1 cellular context compared by ENCODE assay signal in the genomic region with DNA sequence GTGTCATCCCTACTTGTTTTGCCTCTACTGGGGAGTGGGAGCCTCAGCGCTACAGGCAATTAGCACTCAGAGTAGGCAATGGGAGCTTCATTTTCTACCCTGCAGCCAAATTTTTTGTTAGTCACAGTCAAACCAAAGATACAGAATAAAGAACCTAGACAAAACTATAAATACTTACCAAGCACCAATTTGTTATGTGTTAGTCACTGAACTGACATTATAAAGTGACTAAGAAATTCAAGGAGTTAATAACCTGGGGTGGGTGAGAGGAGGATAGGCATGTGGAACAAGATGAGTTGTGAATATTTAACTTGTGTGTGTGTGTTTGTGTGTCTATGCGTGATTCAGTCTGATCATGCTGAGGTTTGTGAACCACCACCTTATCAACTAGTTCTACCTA.
TF ChIP-seq lines count a peak whose summit lies in the region.

No MANE protein-coding gene starts in this region.

TF ChIP-seq in GM23338, 12 proteins besides CTCF, POLR2A, EP300 and RAD21 (continued from another document):
- TF ChIP-seq, protein P1, sequence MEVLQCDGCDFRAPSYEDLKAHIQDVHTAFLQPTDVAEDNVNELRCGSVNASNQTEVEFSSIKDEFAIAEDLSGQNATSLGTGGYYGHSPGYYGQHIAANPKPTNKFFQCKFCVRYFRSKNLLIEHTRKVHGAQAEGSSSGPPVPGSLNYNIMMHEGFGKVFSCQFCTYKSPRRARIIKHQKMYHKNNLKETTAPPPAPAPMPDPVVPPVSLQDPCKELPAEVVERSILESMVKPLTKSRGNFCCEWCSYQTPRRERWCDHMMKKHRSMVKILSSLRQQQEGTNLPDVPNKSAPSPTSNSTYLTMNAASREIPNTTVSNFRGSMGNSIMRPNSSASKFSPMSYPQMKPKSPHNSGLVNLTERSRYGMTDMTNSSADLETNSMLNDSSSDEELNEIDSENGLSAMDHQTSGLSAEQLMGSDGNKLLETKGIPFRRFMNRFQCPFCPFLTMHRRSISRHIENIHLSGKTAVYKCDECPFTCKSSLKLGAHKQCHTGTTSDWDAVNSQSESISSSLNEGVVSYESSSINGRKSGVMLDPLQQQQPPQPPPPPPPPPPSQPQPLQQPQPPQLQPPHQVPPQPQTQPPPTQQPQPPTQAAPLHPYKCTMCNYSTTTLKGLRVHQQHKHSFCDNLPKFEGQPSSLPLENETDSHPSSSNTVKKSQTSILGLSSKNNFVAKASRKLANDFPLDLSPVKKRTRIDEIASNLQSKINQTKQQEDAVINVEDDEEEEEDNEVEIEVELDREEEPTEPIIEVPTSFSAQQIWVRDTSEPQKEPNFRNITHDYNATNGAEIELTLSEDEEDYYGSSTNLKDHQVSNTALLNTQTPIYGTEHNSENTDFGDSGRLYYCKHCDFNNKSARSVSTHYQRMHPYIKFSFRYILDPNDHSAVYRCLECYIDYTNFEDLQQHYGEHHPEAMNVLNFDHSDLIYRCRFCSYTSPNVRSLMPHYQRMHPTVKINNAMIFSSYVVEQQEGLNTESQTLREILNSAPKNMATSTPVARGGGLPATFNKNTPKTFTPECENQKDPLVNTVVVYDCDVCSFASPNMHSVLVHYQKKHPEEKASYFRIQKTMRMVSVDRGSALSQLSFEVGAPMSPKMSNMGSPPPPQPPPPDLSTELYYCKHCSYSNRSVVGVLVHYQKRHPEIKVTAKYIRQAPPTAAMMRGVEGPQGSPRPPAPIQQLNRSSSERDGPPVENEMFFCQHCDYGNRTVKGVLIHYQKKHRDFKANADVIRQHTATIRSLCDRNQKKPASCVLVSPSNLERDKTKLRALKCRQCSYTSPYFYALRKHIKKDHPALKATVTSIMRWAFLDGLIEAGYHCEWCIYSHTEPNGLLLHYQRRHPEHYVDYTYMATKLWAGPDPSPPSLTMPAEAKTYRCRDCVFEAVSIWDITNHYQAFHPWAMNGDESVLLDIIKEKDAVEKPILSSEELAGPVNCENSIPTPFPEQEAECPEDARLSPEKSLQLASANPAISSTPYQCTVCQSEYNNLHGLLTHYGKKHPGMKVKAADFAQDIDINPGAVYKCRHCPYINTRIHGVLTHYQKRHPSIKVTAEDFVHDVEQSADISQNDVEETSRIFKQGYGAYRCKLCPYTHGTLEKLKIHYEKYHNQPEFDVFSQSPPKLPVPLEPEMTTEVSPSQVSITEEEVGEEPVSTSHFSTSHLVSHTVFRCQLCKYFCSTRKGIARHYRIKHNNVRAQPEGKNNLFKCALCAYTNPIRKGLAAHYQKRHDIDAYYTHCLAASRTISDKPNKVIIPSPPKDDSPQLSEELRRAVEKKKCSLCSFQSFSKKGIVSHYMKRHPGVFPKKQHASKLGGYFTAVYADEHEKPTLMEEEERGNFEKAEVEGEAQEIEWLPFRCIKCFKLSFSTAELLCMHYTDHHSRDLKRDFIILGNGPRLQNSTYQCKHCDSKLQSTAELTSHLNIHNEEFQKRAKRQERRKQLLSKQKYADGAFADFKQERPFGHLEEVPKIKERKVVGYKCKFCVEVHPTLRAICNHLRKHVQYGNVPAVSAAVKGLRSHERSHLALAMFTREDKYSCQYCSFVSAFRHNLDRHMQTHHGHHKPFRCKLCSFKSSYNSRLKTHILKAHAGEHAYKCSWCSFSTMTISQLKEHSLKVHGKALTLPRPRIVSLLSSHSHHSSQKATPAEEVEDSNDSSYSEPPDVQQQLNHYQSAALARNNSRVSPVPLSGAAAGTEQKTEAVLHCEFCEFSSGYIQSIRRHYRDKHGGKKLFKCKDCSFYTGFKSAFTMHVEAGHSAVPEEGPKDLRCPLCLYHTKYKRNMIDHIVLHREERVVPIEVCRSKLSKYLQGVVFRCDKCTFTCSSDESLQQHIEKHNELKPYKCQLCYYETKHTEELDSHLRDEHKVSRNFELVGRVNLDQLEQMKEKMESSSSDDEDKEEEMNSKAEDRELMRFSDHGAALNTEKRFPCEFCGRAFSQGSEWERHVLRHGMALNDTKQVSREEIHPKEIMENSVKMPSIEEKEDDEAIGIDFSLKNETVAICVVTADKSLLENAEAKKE (CRISPR knock-in tag; IDR thresholded peaks at IDR 0.05) = no peak
- TF ChIP-seq, protein P2, sequence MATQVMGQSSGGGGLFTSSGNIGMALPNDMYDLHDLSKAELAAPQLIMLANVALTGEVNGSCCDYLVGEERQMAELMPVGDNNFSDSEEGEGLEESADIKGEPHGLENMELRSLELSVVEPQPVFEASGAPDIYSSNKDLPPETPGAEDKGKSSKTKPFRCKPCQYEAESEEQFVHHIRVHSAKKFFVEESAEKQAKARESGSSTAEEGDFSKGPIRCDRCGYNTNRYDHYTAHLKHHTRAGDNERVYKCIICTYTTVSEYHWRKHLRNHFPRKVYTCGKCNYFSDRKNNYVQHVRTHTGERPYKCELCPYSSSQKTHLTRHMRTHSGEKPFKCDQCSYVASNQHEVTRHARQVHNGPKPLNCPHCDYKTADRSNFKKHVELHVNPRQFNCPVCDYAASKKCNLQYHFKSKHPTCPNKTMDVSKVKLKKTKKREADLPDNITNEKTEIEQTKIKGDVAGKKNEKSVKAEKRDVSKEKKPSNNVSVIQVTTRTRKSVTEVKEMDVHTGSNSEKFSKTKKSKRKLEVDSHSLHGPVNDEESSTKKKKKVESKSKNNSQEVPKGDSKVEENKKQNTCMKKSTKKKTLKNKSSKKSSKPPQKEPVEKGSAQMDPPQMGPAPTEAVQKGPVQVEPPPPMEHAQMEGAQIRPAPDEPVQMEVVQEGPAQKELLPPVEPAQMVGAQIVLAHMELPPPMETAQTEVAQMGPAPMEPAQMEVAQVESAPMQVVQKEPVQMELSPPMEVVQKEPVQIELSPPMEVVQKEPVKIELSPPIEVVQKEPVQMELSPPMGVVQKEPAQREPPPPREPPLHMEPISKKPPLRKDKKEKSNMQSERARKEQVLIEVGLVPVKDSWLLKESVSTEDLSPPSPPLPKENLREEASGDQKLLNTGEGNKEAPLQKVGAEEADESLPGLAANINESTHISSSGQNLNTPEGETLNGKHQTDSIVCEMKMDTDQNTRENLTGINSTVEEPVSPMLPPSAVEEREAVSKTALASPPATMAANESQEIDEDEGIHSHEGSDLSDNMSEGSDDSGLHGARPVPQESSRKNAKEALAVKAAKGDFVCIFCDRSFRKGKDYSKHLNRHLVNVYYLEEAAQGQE (IDR thresholded peaks at IDR 0.05; ENCODE audit: unreplicated experiment) = no peak
- no peak for TF ChIP-seq EZH2phosphoT487 (IDR thresholded peaks at IDR 0.05; ENCODE audit: unreplicated experiment)
